Comparison of ENCODE assay signal across 24 cellular contexts in genomic region chr2:242044206-242044590, GRCh38.
"Had no signal": no experiment of that assay in that cellular context is flagged by ENCODE, and none has a peak within 500 bp of the region (broad histone marks: within the 10 kb centered on the region; RNA-seq: fewer than 3 reads in every experiment).

No MANE protein-coding gene starts in this region.

- DNase-seq: activated CD4-positive, alpha-beta T cell treated with anti-CD3 and anti-CD28 coated beads, Interleukin-2, amount 10 ng/mL, durations not matched to agents 24 days and 14 days; activated CD4-positive, alpha-beta T cell treated with anti-CD3 and anti-CD28 coated beads, Interleukin-2, amount 50 U/mL, for 4 hours; activated CD8-positive, alpha-beta T cell treated with anti-CD3 and anti-CD28 coated beads for 36 hours; activated effector memory CD4-positive, alpha-beta T cell treated with Interleukin-2 at 50 U/mL for 16 hours; activated naive CD4-positive, alpha-beta T cell treated with anti-CD3 and anti-CD28 coated beads, Interleukin-2, amount 10 ng/mL, durations not matched to agents 7 days and 5 days; activated naive CD8-positive, alpha-beta T cell treated with anti-CD3 and anti-CD28 coated beads for 36 hours; activated T-cell treated with anti-CD3 and anti-CD28 coated beads for 4 hours; activated T-cell treated with anti-CD3 and anti-CD28 coated beads, Interleukin-2, amount 50 U/mL, for 48 hours; amniotic stem cell; brain microvascular endothelial cell; MM.1S; MV-4-11; NCI-H1092; NCI-H1436 treated with DMSO at 0.1 percent for 48 hours; NCI-H1694 treated with DMSO at 0.1 percent for 48 hours; NCI-H2029; NCI-H2107; NCI-H2171; NCI-H510A; NCI-H748 treated with DMSO at 0.1 percent for 48 hours; PC-9; Right ventricle myocardium superior had no signal

- H3K4me3 ChIP-seq: PC-9 had no signal

- H3K9me3 Mint-ChIP-seq: activated CD4-positive, alpha-beta T cell treated with anti-CD3 and anti-CD28 coated beads, Interleukin-2, amount 10 ng/mL, durations not matched to agents 24 days and 14 days; activated CD8-positive, alpha-beta T cell treated with anti-CD3 and anti-CD28 coated beads for 36 hours; activated naive CD8-positive, alpha-beta T cell treated with anti-CD3 and anti-CD28 coated beads for 36 hours; T-helper 2 cell treated with Interferon-gamma antibody and Interleukin-4, amounts not matched to agents 5 μg/mL and 100 μg/mL, for 36 hours had no signal

- H3K36me3 Mint-ChIP-seq: activated naive CD8-positive, alpha-beta T cell treated with anti-CD3 and anti-CD28 coated beads for 36 hours had no signal

- H3K4me2 ChIP-seq: KMS-11, PC-9 had no signal

- H3K9ac ChIP-seq: KMS-11 had no signal

- H2AFZ ChIP-seq: PC-9 had no signal

- H3K27ac ChIP-seq: brain microvascular endothelial cell, KMS-11, PC-9 had no signal

- H3K4me3 Mint-ChIP-seq: activated CD4-positive, alpha-beta T cell treated with anti-CD3 and anti-CD28 coated beads, Interleukin-2, amount 10 ng/mL, durations not matched to agents 24 days and 14 days; activated CD8-positive, alpha-beta T cell treated with anti-CD3 and anti-CD28 coated beads for 36 hours; activated naive CD4-positive, alpha-beta T cell treated with anti-CD3 and anti-CD28 coated beads, Interleukin-2, amount 10 ng/mL, durations not matched to agents 7 days and 5 days; activated naive CD8-positive, alpha-beta T cell treated with anti-CD3 and anti-CD28 coated beads for 36 hours; T-helper 2 cell treated with Interferon-gamma antibody and Interleukin-4, amounts not matched to agents 5 μg/mL and 100 μg/mL, for 36 hours had no signal

- H3K4me1 Mint-ChIP-seq: activated CD4-positive, alpha-beta T cell treated with anti-CD3 and anti-CD28 coated beads, Interleukin-2, amount 10 ng/mL, durations not matched to agents 24 days and 14 days; activated naive CD4-positive, alpha-beta T cell treated with anti-CD3 and anti-CD28 coated beads, Interleukin-2, amount 10 ng/mL, durations not matched to agents 7 days and 5 days; activated naive CD8-positive, alpha-beta T cell treated with anti-CD3 and anti-CD28 coated beads for 36 hours had no signal

- ATAC-seq: activated CD8-positive, alpha-beta T cell treated with anti-CD3 and anti-CD28 coated beads for 36 hours had no signal

- H3K36me3 ChIP-seq: brain microvascular endothelial cell had no signal

- H3K27ac Mint-ChIP-seq: activated CD4-positive, alpha-beta T cell treated with anti-CD3 and anti-CD28 coated beads, Interleukin-2, amount 10 ng/mL, durations not matched to agents 24 days and 14 days; activated CD8-positive, alpha-beta T cell treated with anti-CD3 and anti-CD28 coated beads for 36 hours; activated naive CD4-positive, alpha-beta T cell treated with anti-CD3 and anti-CD28 coated beads, Interleukin-2, amount 10 ng/mL, durations not matched to agents 7 days and 5 days; activated naive CD8-positive, alpha-beta T cell treated with anti-CD3 and anti-CD28 coated beads for 36 hours; T-helper 2 cell treated with Interferon-gamma antibody and Interleukin-4, amounts not matched to agents 5 μg/mL and 100 μg/mL, for 36 hours had no signal
